In the genomic region with DNA sequence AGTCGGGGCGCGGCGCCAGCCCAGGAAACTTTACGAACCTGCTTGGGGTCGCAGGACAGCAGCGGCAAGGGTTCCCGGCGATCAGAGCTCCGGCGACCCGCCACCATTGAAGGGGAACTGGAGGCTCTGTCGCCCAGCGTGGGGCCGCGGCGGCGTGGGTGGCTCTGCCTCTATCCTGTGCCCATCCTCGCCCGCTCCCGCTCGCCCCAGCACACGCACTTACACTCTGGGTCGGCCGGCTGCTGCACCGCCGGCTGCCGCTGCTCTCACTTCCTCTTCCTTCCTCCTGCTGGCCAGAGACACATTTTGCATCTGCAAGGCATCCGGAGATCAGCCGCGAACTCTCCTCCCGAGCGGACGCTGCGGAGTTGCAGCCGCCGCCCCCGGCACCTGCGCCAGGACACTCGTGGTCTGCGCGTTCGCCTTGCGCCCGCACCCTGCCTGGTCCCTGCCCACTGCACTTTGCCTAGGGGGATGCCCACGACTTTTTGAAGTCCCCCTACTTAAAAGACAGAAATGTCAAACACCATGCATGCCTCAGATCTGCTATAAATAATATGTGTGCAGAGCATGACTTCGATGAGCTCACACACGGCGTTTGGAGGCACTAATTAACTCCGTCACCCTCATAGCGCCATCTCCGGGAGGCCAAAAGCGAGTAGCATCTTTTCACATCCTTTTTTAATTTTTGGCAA, we compare ENCODE assay signal across 8 cellular contexts. TPM values are rescaled to one million over a fixed set of nuclear protein-coding genes. Genes with fewer than 3 reads are reported as not detected.
DNase-seq lines count a peak whose midpoint lies in the region; ATAC-seq and TF ChIP-seq lines count a peak whose summit lies in the region.

A gene with protein sequence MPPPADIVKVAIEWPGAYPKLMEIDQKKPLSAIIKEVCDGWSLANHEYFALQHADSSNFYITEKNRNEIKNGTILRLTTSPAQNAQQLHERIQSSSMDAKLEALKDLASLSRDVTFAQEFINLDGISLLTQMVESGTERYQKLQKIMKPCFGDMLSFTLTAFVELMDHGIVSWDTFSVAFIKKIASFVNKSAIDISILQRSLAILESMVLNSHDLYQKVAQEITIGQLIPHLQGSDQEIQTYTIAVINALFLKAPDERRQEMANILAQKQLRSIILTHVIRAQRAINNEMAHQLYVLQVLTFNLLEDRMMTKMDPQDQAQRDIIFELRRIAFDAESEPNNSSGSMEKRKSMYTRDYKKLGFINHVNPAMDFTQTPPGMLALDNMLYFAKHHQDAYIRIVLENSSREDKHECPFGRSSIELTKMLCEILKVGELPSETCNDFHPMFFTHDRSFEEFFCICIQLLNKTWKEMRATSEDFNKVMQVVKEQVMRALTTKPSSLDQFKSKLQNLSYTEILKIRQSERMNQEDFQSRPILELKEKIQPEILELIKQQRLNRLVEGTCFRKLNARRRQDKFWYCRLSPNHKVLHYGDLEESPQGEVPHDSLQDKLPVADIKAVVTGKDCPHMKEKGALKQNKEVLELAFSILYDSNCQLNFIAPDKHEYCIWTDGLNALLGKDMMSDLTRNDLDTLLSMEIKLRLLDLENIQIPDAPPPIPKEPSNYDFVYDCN (minus strand): TSS at position 228 of the 695 bp plus-strand sequence. CDS start 106,174 bp downstream, outside the sequence.

- H3K27ac Mint-ChIP-seq in naive thymus-derived CD4-positive, alpha-beta T cell: peak within 1 kb of the TSS; percentile 97 to 100 (median 99)
- H3K27ac Mint-ChIP-seq in stimulated activated naive B cell treated with anti-CD40 and anti-IgM and Interleukin-4, amounts not matched to agents 10 μg/mL and 1 μg/mL and 100 μg/mL, for 72 hours: peak within 1 kb of the TSS; percentile 97

- H3K9me3 Mint-ChIP-seq in activated T-cell treated with anti-CD3 and anti-CD28 coated beads, Interleukin-2, amount 50 U/mL, for 4 hours: no peaks in the 10 kb centered on the region
- H3K9me3 Mint-ChIP-seq in naive thymus-derived CD4-positive, alpha-beta T cell: peaks cover 0 to 12% (median 0%) of the 10 kb centered on the region in 11 donors
- no peaks in the 10 kb centered on the region for H3K9me3 Mint-ChIP-seq in stimulated activated naive B cell treated with anti-CD40 and anti-IgM and Interleukin-4, amounts not matched to agents 10 μg/mL and 1 μg/mL and 100 μg/mL, for 72 hours

- no peaks in the 10 kb centered on the region for H4K20me1 ChIP-seq in OCI-LY1 (ENCODE audit: insufficient read depth, low read length)
- H4K20me1 ChIP-seq in fibroblast of lung (ENCODE audit: control insufficient read depth, extremely low read depth, insufficient read depth, low read length): peaks cover 2% of the 10 kb centered on the region

- H3K36me3 Mint-ChIP-seq in activated T-cell treated with anti-CD3 and anti-CD28 coated beads, Interleukin-2, amount 50 U/mL, for 4 hours (ENCODE audit: insufficient read depth): peaks cover 15% of the 10 kb centered on the region
- peaks cover 4 to 21% (median 12%) of the 10 kb centered on the region in 5 donors for H3K36me3 Mint-ChIP-seq in naive thymus-derived CD4-positive, alpha-beta T cell
- H3K36me3 Mint-ChIP-seq in stimulated activated naive B cell treated with anti-CD40 and anti-IgM and Interleukin-4, amounts not matched to agents 10 μg/mL and 1 μg/mL and 100 μg/mL, for 72 hours: peaks cover 10 to 14% of the 10 kb centered on the region in 2 donors

- H3F3A ChIP-seq in OCI-LY1 (ENCODE audit: insufficient read depth, low read length): no peaks in the 10 kb centered on the region

- TF ChIP-seq CTCF in AG10803 (conservative IDR thresholded peaks at IDR 0.05; ENCODE audit: low read length): peak; percentile 36
- TF ChIP-seq CTCF in OCI-LY1 (IDR thresholded peaks at IDR 0.05; ENCODE audit: low read length): peak; percentile 59; the same call in 1 of the 2 replicates
- peak in 1 of 2 donors; percentile 42 for TF ChIP-seq CTCF in fibroblast of lung (conservative IDR thresholded peaks at IDR 0.05 in 1 of 2, IDR thresholded peaks at IDR 0.05 in 1 of 2; ENCODE audit: low read depth in 1 of 2, low read length in 2 of 2)

- H3K36me3 ChIP-seq in OCI-LY1 (ENCODE audit: insufficient read depth, low read length): no peaks in the 10 kb centered on the region
- H3K36me3 ChIP-seq in fibroblast of lung (ENCODE audit: control insufficient read depth, insufficient read depth, low read length): no peaks in the 10 kb centered on the region
- peaks cover 0 to 11% (median 0%) of the 10 kb centered on the region in 3 experiments for H3K36me3 ChIP-seq in naive thymus-derived CD4-positive, alpha-beta T cell (ENCODE audit: control insufficient read depth in 2 of 3, insufficient read depth in 3 of 3, low read length in 3 of 3)

- POLR2A ChIA-PET in naive thymus-derived CD4-positive, alpha-beta T cell (lab: Charles Lee): interaction anchor here (0.5 to 8.0 kb wide), 23 partner anchors 8 to 1752 kb away, joined by 3 to 84 read pairs (median 5); no protein-coding TSS in a partner anchor

- ATAC-seq in GM19023 (IDR thresholded peaks at IDR 0.05; ENCODE audit: unreplicated experiment) (peak; percentile 97), HG03378 (IDR thresholded peaks at IDR 0.05; ENCODE audit: unreplicated experiment) (peak; percentile 95)
- peak; percentile 87 to 88 for ATAC-seq in activated T-cell treated with anti-CD3 and anti-CD28 coated beads, Interleukin-2, amount 50 U/mL, for 4 hours
- ATAC-seq in naive thymus-derived CD4-positive, alpha-beta T cell: peak; percentile 83
- ATAC-seq in stimulated activated naive B cell treated with anti-CD40 and anti-IgM and Interleukin-4, amounts not matched to agents 10 μg/mL and 1 μg/mL and 100 μg/mL, for 72 hours (replicated peaks): peak; percentile 88 to 90

- intact Hi-C loops in naive thymus-derived CD4-positive, alpha-beta T cell (cut with micrococcal nuclease): loop anchor here (1.0 to 10.0 kb wide), 21 partner anchors 7 to 1753 kb away; a partner anchor contains a TSS

- peaks cover 9% of the 10 kb centered on the region; the same call in 1 of the 2 replicates for H3K27me3 ChIP-seq in OCI-LY1 (ENCODE audit: insufficient read depth, low read length)
- peaks cover 13% of the 10 kb centered on the region for H3K27me3 ChIP-seq in fibroblast of lung (ENCODE audit: control insufficient read depth, insufficient read depth, low read length)
- no peaks in the 10 kb centered on the region for H3K27me3 ChIP-seq in naive thymus-derived CD4-positive, alpha-beta T cell (ENCODE audit: control insufficient read depth in 2 of 2, insufficient read depth in 2 of 2, low read length in 2 of 2)

- no peaks in the 10 kb centered on the region for H3K9me2 ChIP-seq in OCI-LY1 (ENCODE audit: low read depth, low read length)

- H3K27ac ChIP-seq in OCI-LY1 (ENCODE audit: low read depth, low read length, poor library complexity, severe bottlenecking) (no peak within 1 kb of the TSS), fibroblast of lung (ENCODE audit: insufficient read depth, low read length) (no peak within 1 kb of the TSS)
- H3K27ac ChIP-seq in naive thymus-derived CD4-positive, alpha-beta T cell (ENCODE audit: low read depth, low read length): peak within 1 kb of the TSS; percentile 89

- no peaks in the 10 kb centered on the region for H3K27me3 Mint-ChIP-seq in activated T-cell treated with anti-CD3 and anti-CD28 coated beads, Interleukin-2, amount 50 U/mL, for 4 hours (ENCODE audit: low read depth)
- H3K27me3 Mint-ChIP-seq in naive thymus-derived CD4-positive, alpha-beta T cell: peaks cover 0 to 10% (median 0%) of the 10 kb centered on the region in 5 donors
- H3K27me3 Mint-ChIP-seq in stimulated activated naive B cell treated with anti-CD40 and anti-IgM and Interleukin-4, amounts not matched to agents 10 μg/mL and 1 μg/mL and 100 μg/mL, for 72 hours: no peaks in the 10 kb centered on the region

- CTCF ChIA-PET in naive thymus-derived CD4-positive, alpha-beta T cell (lab: Charles Lee): interaction anchor here (0.6 to 6.9 kb wide), 16 partner anchors 8 to 238 kb away, joined by 3 to 43 read pairs (median 3); no protein-coding TSS in a partner anchor

- peak within 1 kb of the TSS; percentile 95 for H3K4me3 Mint-ChIP-seq in activated T-cell treated with anti-CD3 and anti-CD28 coated beads, Interleukin-2, amount 50 U/mL, for 4 hours
- H3K4me3 Mint-ChIP-seq in naive thymus-derived CD4-positive, alpha-beta T cell: peak within 1 kb of the TSS; percentile 94 to 99 (median 97)
- peak within 1 kb of the TSS; percentile 88 to 92 for H3K4me3 Mint-ChIP-seq in stimulated activated naive B cell treated with anti-CD40 and anti-IgM and Interleukin-4, amounts not matched to agents 10 μg/mL and 1 μg/mL and 100 μg/mL, for 72 hours

- H3K79me2 ChIP-seq in OCI-LY1 (ENCODE audit: insufficient read depth, low read length) (no peaks in the 10 kb centered on the region), fibroblast of lung (ENCODE audit: control insufficient read depth, insufficient read depth, low read length) (no peaks in the 10 kb centered on the region)

- H3K4me3 ChIP-seq in AG10803 (ENCODE audit: low read length) (peak within 1 kb of the TSS; percentile 47), OCI-LY1 (ENCODE audit: low read depth, low read length, poor library complexity, severe bottlenecking) (peak within 1 kb of the TSS; percentile 67), fibroblast of lung (replicated peaks in 1 of 4; ENCODE audit: control extremely low read depth in 1 of 4, insufficient read depth in 1 of 4, low read depth in 3 of 4, low read length in 4 of 4) (peak within 1 kb of the TSS; percentile 18 to 48 (median 29))
- peak within 1 kb of the TSS; percentile 83 for H3K4me3 ChIP-seq in naive thymus-derived CD4-positive, alpha-beta T cell (ENCODE audit: low read length)

- H3K4me2 ChIP-seq in OCI-LY1 (ENCODE audit: low read length) (peak within 1 kb of the TSS; percentile 82), fibroblast of lung (ENCODE audit: extremely low read depth, insufficient read depth, low read length) (peak within 1 kb of the TSS; percentile 58)

- peak; percentile 20 for DNase-seq in AG10803 (ENCODE audit: low read depth)
- DNase-seq in activated T-cell treated with anti-CD3 and anti-CD28 coated beads, Interleukin-2, amount 50 U/mL, for 4 hours: peak; percentile 61
- peak; percentile 24 to 50 for DNase-seq in fibroblast of lung (ENCODE audit: low read depth in 2 of 2)
- DNase-seq in naive thymus-derived CD4-positive, alpha-beta T cell: peak; percentile 63 to 87 (median 86)
- peak; percentile 89 for DNase-seq in stimulated activated naive B cell treated with anti-CD40 and anti-IgM and Interleukin-4, amounts not matched to agents 10 μg/mL and 1 μg/mL and 100 μg/mL, for 72 hours

- H3K9me3 ChIP-seq in OCI-LY1 (ENCODE audit: low read length): no peaks in the 10 kb centered on the region
- H3K9me3 ChIP-seq in fibroblast of lung (ENCODE audit: control insufficient read depth, insufficient read depth, low read depth, low read length): no peaks in the 10 kb centered on the region
- H3K9me3 ChIP-seq in naive thymus-derived CD4-positive, alpha-beta T cell (ENCODE audit: control insufficient read depth in 2 of 3, low read length in 3 of 3): no peaks in the 10 kb centered on the region

- peaks cover 49% of the 10 kb centered on the region for H3K4me1 Mint-ChIP-seq in activated T-cell treated with anti-CD3 and anti-CD28 coated beads, Interleukin-2, amount 50 U/mL, for 4 hours (ENCODE audit: low read depth)
- H3K4me1 Mint-ChIP-seq in naive thymus-derived CD4-positive, alpha-beta T cell: peaks cover 21 to 62% (median 54%) of the 10 kb centered on the region in 7 donors
- H3K4me1 Mint-ChIP-seq in stimulated activated naive B cell treated with anti-CD40 and anti-IgM and Interleukin-4, amounts not matched to agents 10 μg/mL and 1 μg/mL and 100 μg/mL, for 72 hours: peaks cover 21 to 32% of the 10 kb centered on the region in 2 donors

- peaks cover 10% of the 10 kb centered on the region for H3K4me1 ChIP-seq in OCI-LY1 (ENCODE audit: insufficient read depth, low read length, severe bottlenecking)
- H3K4me1 ChIP-seq in fibroblast of lung (ENCODE audit: control insufficient read depth, extremely low read depth, insufficient read depth, low read length): no peaks in the 10 kb centered on the region
- H3K4me1 ChIP-seq in naive thymus-derived CD4-positive, alpha-beta T cell (ENCODE audit: control insufficient read depth in 2 of 2, insufficient read depth in 2 of 2, low read length in 2 of 2): peaks cover 8 to 29% of the 10 kb centered on the region in 2 donors

- no peak within 1 kb of the TSS for H2AFZ ChIP-seq in OCI-LY1 (ENCODE audit: low read length)
- no peak within 1 kb of the TSS for H2AFZ ChIP-seq in fibroblast of lung (ENCODE audit: low read length)

- H3K9ac ChIP-seq in OCI-LY1 (ENCODE audit: low read length): peak within 1 kb of the TSS; percentile 49; the same call in 1 of the 2 replicates
- no peak within 1 kb of the TSS for H3K9ac ChIP-seq in fibroblast of lung (ENCODE audit: insufficient read depth, low read length)

RNA-seq across cellular contexts. Expression of the gene that starts here (rescaled TPM):
- 100 to 1,000 TPM; 117 to 137 (median 118) TPM for total RNA-seq in activated T-cell treated with anti-CD3 and anti-CD28 coated beads, Interleukin-2, amount 50 U/mL, for 4 hours
- 0.50 and 1.5 TPM in 2 replicates for total RNA-seq in fibroblast of lung
- polyA plus RNA-seq in fibroblast of lung: 0.12 TPM in 1 of 2 replicates, not detected in the other
- polyA plus RNA-seq in fibroblast of lung (2012): 0.10 and 0.31 TPM in 2 replicates
- not detected in 2 replicates for polyA minus RNA-seq in fibroblast of lung (ENCODE audit: low replicate concordance)
- 100 to 1,000 TPM; 119 to 160 (median 126) TPM for total RNA-seq in naive thymus-derived CD4-positive, alpha-beta T cell
- 100 to 1,000 TPM in 1 of 2 donors, 10 to 100 TPM in 1; 63.6 to 101 TPM for polyA plus RNA-seq in naive thymus-derived CD4-positive, alpha-beta T cell

Comparison
In these comparisons a context has a peak if more than half of its experiments do, and no peak if none do; other contexts are left out.
1. RNA of the gene that starts here (total RNA-seq): 119 to 160 TPM in naive thymus-derived CD4-positive, alpha-beta T cell and 117 to 137 TPM in activated T-cell treated with anti-CD3 and anti-CD28 coated beads, Interleukin-2, amount 50 U/mL, for 4 hours; 0.50 to 1.5 TPM in fibroblast of lung; every median in the first group is over 10 times any median in the second.
2. RNA of the gene that starts here (polyA plus RNA-seq): 63.6 to 101 TPM in naive thymus-derived CD4-positive, alpha-beta T cell; 0.10 to 0.31 TPM in fibroblast of lung; every median in the first group is over 10 times any median in the second.
3. DNase-seq: peak in every context shown above with its lines; median percentile 89 in stimulated activated naive B cell treated with anti-CD40 and anti-IgM and Interleukin-4, amounts not matched to agents 10 μg/mL and 1 μg/mL and 100 μg/mL, for 72 hours; 86 in naive thymus-derived CD4-positive, alpha-beta T cell; 61 in activated T-cell treated with anti-CD3 and anti-CD28 coated beads, Interleukin-2, amount 50 U/mL, for 4 hours; 37 in fibroblast of lung; 20 in AG10803.
4. H3K4me3 ChIP-seq: peak in every context shown above with its lines; median percentile 83 in naive thymus-derived CD4-positive, alpha-beta T cell; 67 in OCI-LY1; 47 in AG10803; 29 in fibroblast of lung.
5. Peak in every context shown above with its lines, with median percentiles within 50 percentile points of each other: ATAC-seq and H3K4me3 Mint-ChIP-seq.